ENCODE assay signal across 8 cellular contexts in genomic region chr16:64321066-64321465, GRCh38.
"Had no signal": no experiment of that assay in that cellular context is flagged by ENCODE, and none has a peak within 500 bp of the region (broad histone marks: within the 10 kb centered on the region; RNA-seq: fewer than 3 reads in every experiment).

No MANE protein-coding gene starts in this region.

- FAIRE-seq: HTR-8/SVneo, K562 had no signal

- DNase-seq: GM23248, GOT3, H7, HFFc6, IMR-90 had no signal

- H3K4me1 ChIP-seq: HAP-1 had no signal

- H3K27ac ChIP-seq: GM23248 had no signal

- H3K4me3 ChIP-seq: GM23248, HAP-1, K562 had no signal

- H2AFZ ChIP-seq: GM23248 had no signal

- H3K9me3 ChIP-seq: HAP-1 had no signal

- H3K36me3 ChIP-seq: HAP-1 had no signal
